In genomic region chr3:186843039-186843432, GRCh38 we compare ENCODE assay signal across 28 cellular contexts. TPM values are rescaled to one million over a fixed set of nuclear protein-coding genes. Genes with fewer than 3 reads are reported as not detected.
"Had no signal": no experiment of that assay in that cellular context is flagged by ENCODE, and none has a peak within 500 bp of the region (broad histone marks: within the 10 kb centered on the region; RNA-seq: fewer than 3 reads in every experiment).

No MANE protein-coding gene starts in this region.

- H3K9ac ChIP-seq: neural progenitor cell had no signal

- H3K9me3 ChIP-seq: esophagus muscularis mucosa, gastroesophageal sphincter, heart left ventricle, prostate gland, right atrium auricular region, sigmoid colon, spleen, thoracic aorta, tibial nerve, upper lobe of left lung had no signal

- H3K4me2 ChIP-seq: hepatocyte, neural progenitor cell had no signal

- H3K27me3 ChIP-seq: neural progenitor cell, right atrium auricular region, upper lobe of left lung had no signal

- DNase-seq: cortex of kidney; dorsolateral prefrontal cortex; effector CD8-positive, alpha-beta T cell; foreskin keratinocyte; heart left ventricle; kidney; mesendoderm; midbrain; naive thymus-derived CD4-positive, alpha-beta T cell; sigmoid colon; spleen; stimulated activated CD4-positive, alpha-beta T cell treated with anti-CD3 and anti-CD28 coated beads, Interleukin-4, amount 100 ng/mL, for 4 hours; stimulated activated naive CD8-positive, alpha-beta T cell treated with anti-CD3 and anti-CD28 coated beads, Interleukin-15, Interleukin-2, amounts not matched to agents 100 U/mL and 50 U/mL, for 24 hours; upper lobe of left lung had no signal

- H3K36me3 ChIP-seq: esophagus muscularis mucosa, gastroesophageal sphincter, heart left ventricle, neural progenitor cell, prostate gland, right atrium auricular region, sigmoid colon, spleen, thoracic aorta, tibial nerve, upper lobe of left lung had no signal

- H3K4me3 ChIP-seq: dorsolateral prefrontal cortex, esophagus muscularis mucosa, gastroesophageal sphincter, heart left ventricle, hepatocyte, neural progenitor cell, prostate gland, right atrium auricular region, sigmoid colon, spleen, thoracic aorta, tibial nerve, upper lobe of left lung had no signal

- H3K27ac ChIP-seq: dorsolateral prefrontal cortex, esophagus muscularis mucosa, foreskin keratinocyte, gastroesophageal sphincter, heart left ventricle, hepatocyte, neural progenitor cell, prostate gland, right atrium auricular region, sigmoid colon, spleen, thoracic aorta, tibial nerve, upper lobe of left lung had no signal

- H3K4me1 ChIP-seq: esophagus muscularis mucosa, foreskin keratinocyte, gastroesophageal sphincter, heart left ventricle, neural progenitor cell, right atrium auricular region, sigmoid colon, spleen, tibial nerve, upper lobe of left lung had no signal

RNA-seq across cellular contexts. Expression of gene ADIPOQ, which starts 0.5 kb away (rescaled TPM):
- total RNA-seq: endothelial cell of umbilical vein; epithelial cell of proximal tubule; fibroblast of lung; foreskin keratinocyte; hepatocyte; kidney; left lobe of liver; lung microvascular endothelial cell; naive thymus-derived CD4-positive, alpha-beta T cell; osteocyte; prostate gland had no signal
